ENCODE assay signal across 10 cellular contexts in the genomic region with DNA sequence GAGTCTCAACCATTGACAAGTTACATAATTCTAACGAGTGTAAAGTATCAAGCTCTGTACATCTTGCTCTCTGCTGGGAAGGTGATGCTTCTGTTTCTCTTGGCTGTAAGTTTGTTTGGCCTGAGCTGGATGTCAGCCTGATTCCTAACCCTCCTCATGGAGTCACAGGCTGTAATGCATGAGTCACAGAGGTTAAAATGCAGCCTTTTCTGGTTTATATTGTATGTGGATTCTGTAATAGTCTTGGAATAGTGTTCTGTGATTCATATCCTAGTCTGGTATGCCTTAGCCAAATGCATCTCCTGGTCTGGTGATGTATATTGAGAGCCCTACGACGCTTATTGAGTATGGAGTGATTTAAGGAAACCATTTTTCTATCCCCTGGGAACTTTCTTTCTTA.
DNase-seq lines count a peak whose midpoint lies in the region; ATAC-seq and TF ChIP-seq lines count a peak whose summit lies in the region.
"Had no signal": no experiment of that assay in that cellular context is flagged by ENCODE, and none has a peak within 500 bp of the region (broad histone marks: within the 10 kb centered on the region; RNA-seq: fewer than 3 reads in every experiment).

No MANE protein-coding gene starts in this region.

- POLR2A ChIA-PET in GM10248 (lab: Yijun Ruan, JAX): no interaction called here

- no peaks in the 10 kb centered on the region for H3K9me3 ChIP-seq in RWPE2 (ENCODE audit: severe bottlenecking)
- H3K9me3 ChIP-seq: neutrophil had no signal

- TF ChIP-seq CTCF in RWPE2 (IDR thresholded peaks at IDR 0.05; ENCODE audit: poor library complexity, severe bottlenecking) (no peak), GM10248 (IDR thresholded peaks at IDR 0.05; ENCODE audit: control extremely low read depth, extremely low read depth, low read depth, missing control alignments) (no peak)

- H3K27me3 ChIP-seq in RWPE2 (ENCODE audit: insufficient read depth, poor library complexity, severe bottlenecking): no peaks in the 10 kb centered on the region

- ATAC-seq in RWPE2 (ENCODE audit: low read depth): peak; percentile 94
- no peak for ATAC-seq in HG02759 (IDR thresholded peaks at IDR 0.05; ENCODE audit: unreplicated experiment)

- H3K36me3 ChIP-seq in RWPE2 (ENCODE audit: low read depth): peaks cover 4% of the 10 kb centered on the region; the same call in 1 of the 2 replicates
- H3K36me3 ChIP-seq: neutrophil had no signal

- no peak overlapping the region for H3K4me3 ChIP-seq in RWPE2 (ENCODE audit: severe bottlenecking)

- CTCF ChIA-PET in GM10248 (lab: Yijun Ruan, JAX): interaction anchor here (1.5 kb wide), 1 partner anchor 20 kb away, joined by 4 read pairs; no protein-coding TSS in a partner anchor

- H3K27ac ChIP-seq in RWPE2 (ENCODE audit: poor library complexity, severe bottlenecking): peak overlapping the region; percentile 100
- H3K27ac ChIP-seq: neutrophil had no signal

- H3K4me1 ChIP-seq in RWPE2 (ENCODE audit: insufficient read depth, poor library complexity, severe bottlenecking): peaks cover 59% of the 10 kb centered on the region

- DNase-seq in DMS 273 (lab: John Stamatoyannopoulos, UW; ENCODE audit: unreplicated experiment) (peak; percentile 80), RWPE2 (ENCODE audit: low spot score) (peak; percentile 89), fibroblast of the conjunctiva (ENCODE audit: low read depth) (peak; percentile 97), pons (ENCODE audit: low spot score) (peak; percentile 19), NCI-H2081 treated with DMSO at 0.1 percent for 48 hours (lab: John Stamatoyannopoulos, UW) (no peak), superior temporal gyrus (ENCODE audit: extremely low spot score) (no peak), GM10248 (ENCODE audit: extremely low spot score) (no peak)
- DNase-seq: activated naive CD8-positive, alpha-beta T cell treated with anti-CD3 and anti-CD28 coated beads for 36 hours had no signal

Comparison
In these comparisons a context has a peak if more than half of its experiments do, and no peak if none do; other contexts are left out.
1. DNase-seq: peak in DMS 273 (single experiment), RWPE2 (single experiment), fibroblast of the conjunctiva (single experiment) and pons (single experiment); none in NCI-H2081 treated with DMSO at 0.1 percent for 48 hours (single experiment), superior temporal gyrus (single experiment) and GM10248 (single experiment).